In genomic region chr3:42683875-42684593, GRCh38 we compare ENCODE assay signal across 11 cellular contexts. TPM values are rescaled to one million over a fixed set of nuclear protein-coding genes. Genes with fewer than 3 reads are reported as not detected.
DNase-seq lines count a peak whose midpoint lies in the region; ATAC-seq and TF ChIP-seq lines count a peak whose summit lies in the region.
"Had no signal": no experiment of that assay in that cellular context is flagged by ENCODE, and none has a peak within 500 bp of the region (broad histone marks: within the 10 kb centered on the region; RNA-seq: fewer than 3 reads in every experiment).

No MANE protein-coding gene starts in this region.

- H3K36me3 ChIP-seq in esophagus squamous epithelium = no peaks in the 10 kb centered on the region
- H3K36me3 ChIP-seq: neutrophil had no signal

- TF ChIP-seq CTCF in esophagus squamous epithelium (IDR thresholded peaks at IDR 0.05) (no peak), omental fat pad (IDR thresholded peaks at IDR 0.05) (no peak)

- H3K27ac ChIP-seq in esophagus squamous epithelium = peak overlapping the region; percentile 36 to 73 (median 67)
- H3K27ac ChIP-seq: neutrophil, SK-N-MC had no signal

- peak; percentile 44 for DNase-seq in NCI-H510A (lab: John Stamatoyannopoulos, UW)
- no peak for DNase-seq in NCI-H510A treated with DMSO at 0.1 percent for 48 hours (lab: John Stamatoyannopoulos, UW)
- peak; percentile 74 to 86 for DNase-seq in SW 1271 (lab: John Stamatoyannopoulos, UW)
- DNase-seq in esophagus squamous epithelium (lab: John Stamatoyannopoulos, UW) = no peak
- DNase-seq in omental fat pad (ENCODE audit: low spot score) = peak; percentile 56
- no peak for DNase-seq in NCI-H187 (lab: John Stamatoyannopoulos, UW)
- no peak for DNase-seq in NCI-H526 (lab: John Stamatoyannopoulos, UW)

- intact Hi-C loops in esophagus squamous epithelium (cut with DNase I) = no loop called here

- ATAC-seq in omental fat pad (ENCODE audit: low FRiP score) (peak; percentile 83), GM18517 (IDR thresholded peaks at IDR 0.05; ENCODE audit: unreplicated experiment) (no peak)

- H3K4me1 ChIP-seq in esophagus squamous epithelium = peaks cover 5 to 33% (median 20%) of the 10 kb centered on the region in 3 donors

- no peak overlapping the region for H3K4me3 ChIP-seq in esophagus squamous epithelium
- H3K4me3 ChIP-seq: SK-N-MC had no signal

- H3K27me3 ChIP-seq in esophagus squamous epithelium = peaks cover 0 to 28% (median 0%) of the 10 kb centered on the region in 4 donors

- WGBS in esophagus squamous epithelium, 2 donors = 21 to 24% methylated on average over 9 of the region's 10 CpGs

- H3K9me3 ChIP-seq in esophagus squamous epithelium = no peaks in the 10 kb centered on the region
- H3K9me3 ChIP-seq: neutrophil had no signal

- no peak for TF ChIP-seq POLR2A in esophagus squamous epithelium (IDR thresholded peaks at IDR 0.05)

RNA-seq across cellular contexts. Expression of gene KLHL40, which starts 1.3 kb away (rescaled TPM):
- total RNA-seq in esophagus squamous epithelium = not detected
- total RNA-seq in omental fat pad = under 1 TPM in 1 of 4 donors, not detected in 3; 0.19 TPM
- total RNA-seq: B cell had no signal

RNA-seq across cellular contexts. Expression of gene HHATL, which starts 18.6 kb away (rescaled TPM):
- not detected for total RNA-seq in esophagus squamous epithelium
- total RNA-seq in omental fat pad = not detected
- total RNA-seq: B cell had no signal

RNA-seq across cellular contexts. Expression of gene ZBTB47, which starts 30.5 kb away (rescaled TPM):
- 10 to 100 TPM in 2 of 4 donors, 1 to 10 TPM in 2; 5.0 to 34.3 (median 10.3) TPM for total RNA-seq in esophagus squamous epithelium
- 10 to 100 TPM; 41.5 to 67.6 (median 50.3) TPM for total RNA-seq in omental fat pad

Comparison
In these comparisons a context has a peak if more than half of its experiments do, and no peak if none do; other contexts are left out.
1. DNase-seq: peak in NCI-H510A (single experiment), SW 1271 (2 of 2) and omental fat pad (single experiment); none in NCI-H510A treated with DMSO at 0.1 percent for 48 hours (single experiment), esophagus squamous epithelium (single experiment), NCI-H187 (0 of 2) and NCI-H526 (0 of 2).